ENCODE assay signal across 22 cellular contexts in genomic region chr7:135199439-135199838, GRCh38. TPM values are rescaled to one million over a fixed set of nuclear protein-coding genes. Genes with fewer than 3 reads are reported as not detected.
"Had no signal": no experiment of that assay in that cellular context is flagged by ENCODE, and none has a peak within 500 bp of the region (broad histone marks: within the 10 kb centered on the region; RNA-seq: fewer than 3 reads in every experiment).

No MANE protein-coding gene starts in this region.

- H3K27me3 Mint-ChIP-seq: naive thymus-derived CD8-positive, alpha-beta T cell; stimulated activated naive CD8-positive, alpha-beta T cell treated with anti-CD3 and anti-CD28 coated beads, Interleukin-15, Interleukin-2, amounts not matched to agents 100 ng/mL and 50 ng/mL, for 24 hours had no signal

- H3K4me1 ChIP-seq: tibial artery, uterus had no signal

- H3K4me3 Mint-ChIP-seq: naive thymus-derived CD8-positive, alpha-beta T cell; stimulated activated naive CD8-positive, alpha-beta T cell treated with anti-CD3 and anti-CD28 coated beads, Interleukin-15, Interleukin-2, amounts not matched to agents 100 ng/mL and 50 ng/mL, for 24 hours had no signal

- H3K27ac Mint-ChIP-seq: stimulated activated naive CD8-positive, alpha-beta T cell treated with anti-CD3 and anti-CD28 coated beads, Interleukin-15, Interleukin-2, amounts not matched to agents 100 ng/mL and 50 ng/mL, for 24 hours had no signal

- H3K9me3 Mint-ChIP-seq: naive thymus-derived CD8-positive, alpha-beta T cell; stimulated activated naive CD8-positive, alpha-beta T cell treated with anti-CD3 and anti-CD28 coated beads, Interleukin-15, Interleukin-2, amounts not matched to agents 100 ng/mL and 50 ng/mL, for 24 hours had no signal

- H3K36me3 ChIP-seq: ovary, uterus had no signal

- H3K27me3 ChIP-seq: heart right ventricle, ovary, tibial artery, upper lobe of left lung, uterus had no signal

- DNase-seq: effector CD4-positive, alpha-beta T cell; heart right ventricle; hypothalamus; mammary epithelial cell; mucosa of descending colon; naive thymus-derived CD8-positive, alpha-beta T cell; ovary; right cardiac atrium; small intestine; stimulated activated CD4-positive, alpha-beta T cell treated with anti-CD3 and anti-CD28 coated beads, Interleukin-2, amount 100 ng/mL, for 48 hours; tibial artery; upper lobe of left lung; uterus had no signal

- H3K9me3 ChIP-seq: heart right ventricle, mucosa of descending colon, ovary, tibial artery, upper lobe of left lung, uterus had no signal

- H3K27ac ChIP-seq: coronary artery, heart right ventricle, ovary, tibial artery, upper lobe of left lung, uterus had no signal

- ATAC-seq: heart right ventricle; left lobe of liver; mucosa of descending colon; naive thymus-derived CD8-positive, alpha-beta T cell; right cardiac atrium had no signal

- H3K4me3 ChIP-seq: coronary artery, heart right ventricle, mucosa of descending colon, ovary, tibial artery, upper lobe of left lung, uterus had no signal

RNA-seq across cellular contexts. Expression of gene STRA8, which starts 34.2 kb away (rescaled TPM):
- total RNA-seq: dermis microvascular lymphatic vessel endothelial cell; frontal cortex; heart right ventricle; left lobe of liver; mammary epithelial cell; mucosa of descending colon; naive thymus-derived CD8-positive, alpha-beta T cell; ovary; posterior vena cava; right cardiac atrium; temporal lobe; upper lobe of left lung; uterus had no signal
- polyA plus RNA-seq: esophagus; heart right ventricle; mammary epithelial cell; naive thymus-derived CD8-positive, alpha-beta T cell; neural cell; ovary; right cardiac atrium; small intestine had no signal

RNA-seq across cellular contexts. Expression of gene TMEM140, which starts 51.6 kb away (rescaled TPM):
- polyA plus RNA-seq: mammary epithelial cell had no signal
